In the genomic region with DNA sequence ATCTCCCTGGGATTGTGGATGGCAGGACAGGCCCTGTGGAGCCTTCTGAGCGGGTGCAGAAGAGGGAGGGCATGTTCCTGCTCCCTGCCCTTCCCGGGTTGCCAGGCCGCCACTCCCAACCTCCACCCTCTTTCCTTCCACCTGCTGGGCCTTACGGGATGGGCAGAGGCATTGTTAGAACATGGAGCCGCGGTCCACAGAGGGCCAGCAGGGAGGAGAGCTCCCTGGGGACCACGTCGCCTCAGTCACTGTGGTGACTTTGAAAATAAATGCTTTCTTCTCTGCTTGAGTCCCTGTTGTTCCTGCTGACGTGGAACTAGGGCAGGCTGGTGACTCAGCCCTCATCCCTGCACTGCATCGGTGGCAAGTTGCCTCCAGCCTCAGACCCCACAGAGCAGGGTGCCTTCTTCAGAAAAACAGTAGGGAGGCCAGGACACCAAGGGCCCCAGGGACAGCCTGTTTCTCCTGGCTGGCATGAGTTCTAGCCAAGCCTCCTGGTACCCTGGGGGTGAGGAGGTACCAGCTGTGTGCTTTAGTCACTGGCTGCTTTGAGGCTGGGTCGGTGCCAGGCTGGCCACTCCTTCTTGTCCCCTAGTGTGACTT, we compare ENCODE assay signal across 8 cellular contexts.
DNase-seq lines count a peak whose midpoint lies in the region; ATAC-seq and TF ChIP-seq lines count a peak whose summit lies in the region.

No MANE protein-coding gene starts in this region.

- H3K27me3 ChIP-seq in ascending aorta (no peaks in the 10 kb centered on the region), kidney epithelial cell (ENCODE audit: control insufficient read depth, insufficient read depth, low read length) (no peaks in the 10 kb centered on the region)

- H3K36me3 ChIP-seq in ascending aorta (no peaks in the 10 kb centered on the region), kidney epithelial cell (ENCODE audit: control insufficient read depth, insufficient read depth, low read length) (no peaks in the 10 kb centered on the region)

- TF ChIP-seq CTCF in ascending aorta (IDR thresholded peaks at IDR 0.05), result no peak
- TF ChIP-seq CTCF in kidney epithelial cell (IDR thresholded peaks at IDR 0.05; ENCODE audit: insufficient read depth, low read length, poor library complexity, severe bottlenecking), result no peak

- H3K27ac ChIP-seq in ascending aorta (peak overlapping the region; percentile 73 to 90), temporal lobe (ENCODE audit: low read depth, low read length) (peak overlapping the region; percentile 75)

- ATAC-seq in HG03521 (IDR thresholded peaks at IDR 0.05; ENCODE audit: unreplicated experiment), result no peak

- H3K9me3 ChIP-seq in ascending aorta, result no peaks in the 10 kb centered on the region

- peaks cover 11 to 31% of the 10 kb centered on the region in 2 donors for H3K4me1 ChIP-seq in ascending aorta

- intact Hi-C loops in ascending aorta (cut with DNase I), result no loop called here

- peak; percentile 80 for DNase-seq in DMS153 treated with DMSO at 0.1 percent for 48 hours (lab: John Stamatoyannopoulos, UW; ENCODE audit: unreplicated experiment)
- DNase-seq in NCI-H1436 (lab: John Stamatoyannopoulos, UW), result peak; percentile 79
- peak; percentile 68 to 92 for DNase-seq in ascending aorta (ENCODE audit: low spot score in 2 of 2)
- DNase-seq in kidney epithelial cell (ENCODE audit: low read depth), result peak; percentile 74
- DNase-seq in activated gamma-delta T cell treated with Interleukin-2 at 50 U/mL for 16 hours, result no peak
- no peak for DNase-seq in cerebellum (ENCODE audit: low spot score)

- no peak overlapping the region for H3K4me3 ChIP-seq in ascending aorta
- no peak overlapping the region for H3K4me3 ChIP-seq in kidney epithelial cell (ENCODE audit: low read depth, low read length)

Comparison
In these comparisons a context has a peak if more than half of its experiments do, and no peak if none do; other contexts are left out.
1. DNase-seq: peak in DMS153 treated with DMSO at 0.1 percent for 48 hours (single experiment), NCI-H1436 (single experiment), ascending aorta (2 of 2) and kidney epithelial cell (single experiment); none in activated gamma-delta T cell treated with Interleukin-2 at 50 U/mL for 16 hours (single experiment) and cerebellum (single experiment).